ENCODE assay signal across 15 cellular contexts in the genomic region with DNA sequence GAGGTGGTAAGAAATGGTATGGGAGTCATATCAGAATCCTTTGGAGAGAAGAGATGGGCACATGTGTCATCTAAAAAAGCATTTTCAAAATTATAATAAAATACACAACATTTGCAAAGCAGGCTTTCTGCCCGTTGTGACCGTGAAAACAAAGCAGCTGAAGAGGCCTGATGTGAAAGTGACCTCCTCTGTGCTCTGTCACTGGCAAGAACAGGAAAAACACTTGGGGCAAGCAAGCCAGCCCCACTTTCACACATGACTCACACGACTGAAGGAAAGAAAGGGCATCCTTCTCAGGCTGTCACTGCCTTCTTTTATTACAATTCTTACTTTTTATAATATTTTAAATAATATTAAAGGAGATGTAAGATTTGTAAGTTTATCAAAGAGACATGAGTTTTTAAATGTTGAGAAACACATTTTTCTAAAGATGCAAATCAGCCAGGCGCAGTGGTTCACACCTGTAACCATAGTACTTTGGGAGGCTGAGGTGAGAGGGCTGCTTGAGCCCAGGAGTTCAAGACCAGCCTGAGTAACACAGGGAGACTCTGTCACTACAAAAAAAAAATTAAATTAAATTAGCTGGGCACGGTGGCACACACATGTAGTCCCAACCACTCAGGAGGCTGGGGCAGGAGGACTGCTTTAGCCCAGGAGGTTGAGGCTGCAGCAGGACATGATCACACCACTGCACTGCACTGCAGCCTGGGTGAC.
DNase-seq lines count a peak whose midpoint lies in the region; ATAC-seq and TF ChIP-seq lines count a peak whose summit lies in the region.
"Had no signal": no experiment of that assay in that cellular context is flagged by ENCODE, and none has a peak within 500 bp of the region (broad histone marks: within the 10 kb centered on the region; RNA-seq: fewer than 3 reads in every experiment).

No MANE protein-coding gene starts in this region.

- H3K4me3 ChIP-seq in GM12865 (ENCODE audit: low read depth, low read length) (no peak overlapping the region), MM.1S (ENCODE audit: low read length) (no peak overlapping the region), tibial artery (no peak overlapping the region)
- H3K4me3 ChIP-seq: heart right ventricle, pancreas, testis had no signal

- H3K9ac ChIP-seq in MM.1S (ENCODE audit: low read length) = no peak overlapping the region

- H3K36me3 ChIP-seq in MM.1S (replicated peaks; ENCODE audit: insufficient read depth, low read length) (no peaks in the 10 kb centered on the region), tibial artery (no peaks in the 10 kb centered on the region)
- H3K36me3 ChIP-seq: heart right ventricle, pancreas had no signal

- H3K9me2 ChIP-seq in MM.1S (replicated peaks; ENCODE audit: insufficient read depth, low read length) = no peaks in the 10 kb centered on the region

- no peaks in the 10 kb centered on the region for H3K79me2 ChIP-seq in MM.1S (ENCODE audit: low read length)

- ATAC-seq in GM18520 (IDR thresholded peaks at IDR 0.05; ENCODE audit: unreplicated experiment) (peak; percentile 59), HG03520 (IDR thresholded peaks at IDR 0.05; ENCODE audit: unreplicated experiment) (no peak), GM21528 (IDR thresholded peaks at IDR 0.05; ENCODE audit: low FRiP score, unreplicated experiment) (no peak)
- ATAC-seq: heart right ventricle, left ventricle myocardium superior, pancreas had no signal

- TF ChIP-seq CTCF in GM12865 (IDR thresholded peaks at IDR 0.05; ENCODE audit: insufficient read depth, low read depth, low read length, missing control alignments) (no peak), MM.1S (IDR thresholded peaks at IDR 0.05; ENCODE audit: low read length) (no peak), tibial artery (IDR thresholded peaks at IDR 0.05) (no peak)

- H3K4me1 ChIP-seq in MM.1S (ENCODE audit: low read length) = no peaks in the 10 kb centered on the region
- H3K4me1 ChIP-seq in tibial artery = no peaks in the 10 kb centered on the region
- H3K4me1 ChIP-seq: pancreas, testis had no signal

- H3K9me3 ChIP-seq in MM.1S (replicated peaks; ENCODE audit: insufficient read depth, low read length) = no peaks in the 10 kb centered on the region
- no peaks in the 10 kb centered on the region for H3K9me3 ChIP-seq in tibial artery
- H3K9me3 ChIP-seq: heart right ventricle, pancreas, testis had no signal

- intact Hi-C loops in tibial artery (cut with DNase I; ENCODE audit: low total_unique reads) = loop anchor here (10.0 kb wide), 1 partner anchor 461 kb away; no protein-coding TSS in a partner anchor

- H2AFZ ChIP-seq in MM.1S (ENCODE audit: low read length) = no peak overlapping the region

- H3K4me2 ChIP-seq in MM.1S (ENCODE audit: low read depth, low read length) = no peak overlapping the region

- H3K27ac ChIP-seq in MM.1S (ENCODE audit: low read length) = no peak overlapping the region
- no peak overlapping the region for H3K27ac ChIP-seq in tibial artery
- H3K27ac ChIP-seq: heart right ventricle, pancreas, testis had no signal

- H4K20me1 ChIP-seq in MM.1S (ENCODE audit: insufficient read depth, low read length) = no peaks in the 10 kb centered on the region

- DNase-seq in GM12865 (ENCODE audit: low read depth) (peak; percentile 71), MM.1S (peak; percentile 36), kidney tubule cell (ENCODE audit: low spot score) (peak; percentile 22), tibial artery (no peak), NCI-H2107 treated with DMSO at 0.1 percent for 48 hours (lab: John Stamatoyannopoulos, UW; ENCODE audit: unreplicated experiment) (no peak)
- DNase-seq: effector memory CD4-positive, alpha-beta T cell; heart right ventricle; left ventricle myocardium superior; NCI-H1436 treated with DMSO at 0.1 percent for 48 hours; pancreas; SW 1271; testis had no signal

- H3K27me3 ChIP-seq in MM.1S (replicated peaks; ENCODE audit: insufficient read depth, low read length) (no peaks in the 10 kb centered on the region), tibial artery (no peaks in the 10 kb centered on the region)
- H3K27me3 ChIP-seq: heart right ventricle, pancreas, testis had no signal

- no peaks in the 10 kb centered on the region for H3F3A ChIP-seq in MM.1S (ENCODE audit: insufficient read depth, low read length)

Comparison
In these comparisons a context has a peak if more than half of its experiments do, and no peak if none do; other contexts are left out.
1. DNase-seq: peak in GM12865 (single experiment), MM.1S (single experiment) and kidney tubule cell (single experiment); none in tibial artery (0 of 2) and NCI-H2107 treated with DMSO at 0.1 percent for 48 hours (single experiment).